Comparison of ENCODE assay signal across 8 cellular contexts in the genomic region with DNA sequence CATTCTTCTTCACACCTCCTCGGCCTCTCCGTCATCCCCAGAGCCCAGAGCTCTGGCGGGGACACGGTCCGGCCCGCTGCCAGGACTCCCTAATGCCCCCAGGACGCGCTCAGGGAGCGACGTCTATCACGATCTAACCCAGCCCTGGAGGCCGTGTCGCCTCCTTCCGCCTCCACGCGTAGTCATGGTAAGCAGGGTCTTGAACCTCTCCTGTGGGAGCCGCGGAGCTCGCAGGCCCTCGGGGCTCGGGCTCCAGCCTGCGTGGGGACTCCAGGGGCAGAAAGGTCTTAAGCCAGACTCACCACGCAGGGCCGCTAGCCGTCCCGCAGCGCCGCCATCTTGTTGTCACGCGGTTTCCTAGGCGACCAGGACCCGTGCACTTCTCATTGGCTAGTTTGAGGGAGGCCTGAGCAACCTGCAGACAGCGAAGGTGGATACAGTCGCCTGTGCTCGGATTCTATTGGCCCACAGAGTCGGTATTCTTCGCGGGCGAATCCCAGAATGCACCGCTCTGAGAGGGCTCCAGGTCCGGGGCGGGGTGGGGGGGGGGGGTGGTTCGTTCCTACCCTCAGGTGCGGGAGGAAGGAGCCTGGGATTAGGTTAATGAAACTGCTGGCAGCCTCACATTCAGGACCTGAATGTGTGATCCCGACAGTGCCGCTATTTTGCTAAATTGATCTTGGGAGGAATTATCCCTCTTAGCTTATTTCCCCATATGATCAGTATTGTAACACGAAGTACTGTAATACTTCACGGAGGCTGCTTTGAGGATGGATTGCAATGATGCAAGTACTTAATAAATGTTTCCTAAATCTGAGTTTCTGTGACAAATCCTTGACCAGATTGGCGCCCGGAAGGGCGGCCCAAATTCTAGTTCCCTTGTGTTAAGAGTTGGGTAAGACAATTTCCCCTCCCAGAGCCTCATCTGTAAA. TPM values are rescaled to one million over a fixed set of nuclear protein-coding genes. Genes with fewer than 3 reads are reported as not detected.
A peak's percentile ranks its signal among the peaks of the same experiment; 100 is the strongest.
DNase-seq lines count a peak whose midpoint lies in the region; ATAC-seq, FAIRE-seq and TF ChIP-seq lines count a peak whose summit lies in the region.

A gene with protein sequence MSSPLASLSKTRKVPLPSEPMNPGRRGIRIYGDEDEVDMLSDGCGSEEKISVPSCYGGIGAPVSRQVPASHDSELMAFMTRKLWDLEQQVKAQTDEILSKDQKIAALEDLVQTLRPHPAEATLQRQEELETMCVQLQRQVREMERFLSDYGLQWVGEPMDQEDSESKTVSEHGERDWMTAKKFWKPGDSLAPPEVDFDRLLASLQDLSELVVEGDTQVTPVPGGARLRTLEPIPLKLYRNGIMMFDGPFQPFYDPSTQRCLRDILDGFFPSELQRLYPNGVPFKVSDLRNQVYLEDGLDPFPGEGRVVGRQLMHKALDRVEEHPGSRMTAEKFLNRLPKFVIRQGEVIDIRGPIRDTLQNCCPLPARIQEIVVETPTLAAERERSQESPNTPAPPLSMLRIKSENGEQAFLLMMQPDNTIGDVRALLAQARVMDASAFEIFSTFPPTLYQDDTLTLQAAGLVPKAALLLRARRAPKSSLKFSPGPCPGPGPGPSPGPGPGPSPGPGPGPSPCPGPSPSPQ (minus strand): TSS at position 347 of the 932 bp plus-strand sequence. CDS start 3,753 bp downstream, outside the sequence.

- peak; percentile 36 for TF ChIP-seq POLR2A in GM19193 (IDR thresholded peaks at IDR 0.05; ENCODE audit: extremely low read depth, insufficient read depth, insufficient read length)

- H3K4me3 ChIP-seq in kidney (ENCODE audit: low read length in 2 of 2): peak within 1 kb of the TSS; percentile 82 to 87

- intact Hi-C loops in kidney (cut with DNase I): no loop called here

- no peak within 1 kb of the TSS for H3K27ac ChIP-seq in kidney (ENCODE audit: low read depth in 2 of 2, low read length in 2 of 2)

- no peak for FAIRE-seq in kidney (lab: Jason Lieb, UNC)

- peaks cover 5 to 7% of the 10 kb centered on the region in 2 donors for H3K4me1 ChIP-seq in kidney (ENCODE audit: control insufficient read depth in 1 of 2, insufficient read depth in 1 of 2, low read depth in 1 of 2, low read length in 2 of 2)

- no peaks in the 10 kb centered on the region for H3K9me3 ChIP-seq in kidney (ENCODE audit: control insufficient read depth in 1 of 2, low read length in 2 of 2)

- peak within 1 kb of the TSS; percentile 64 to 68 for H3K9ac ChIP-seq in kidney (ENCODE audit: low read length in 2 of 2)

- no peaks in the 10 kb centered on the region for H3K36me3 ChIP-seq in kidney (ENCODE audit: control insufficient read depth in 1 of 2, insufficient read depth in 2 of 2, low read length in 2 of 2)

- no peak for TF ChIP-seq CTCF in kidney (IDR thresholded peaks at IDR 0.05; ENCODE audit: borderline replicate concordance, extremely low read depth, insufficient read depth)

- peak; percentile 95 for DNase-seq in Ammon's horn (ENCODE audit: low spot score)
- DNase-seq in NCI-H460 (ENCODE audit: extremely low read depth, low read depth): peak; percentile 92
- peak; percentile 99 for DNase-seq in cerebellar cortex (ENCODE audit: low spot score)
- DNase-seq in kidney: peak; percentile 96
- DNase-seq in stimulated activated CD4-positive, alpha-beta T cell treated with anti-CD3 and anti-CD28 coated beads, Interleukin-15, amount 100 ng/mL, for 24 hours: peak; percentile 96

- ATAC-seq in HG03432 (IDR thresholded peaks at IDR 0.05; ENCODE audit: unreplicated experiment): peak; percentile 97
- peak; percentile 100 for ATAC-seq in activated CD4-positive, CD25-positive, alpha-beta regulatory T cell treated with anti-CD3 and anti-CD28 coated beads, Interleukin-2, amount 50 U/mL, for 24 hours

RNA-seq across cellular contexts. Expression of the gene that starts here (rescaled TPM):
- total RNA-seq in NCI-H460 (2014; rRNA removed; shearing (Covaris generic)): 3.9 and 4.2 TPM in 2 replicates
- polyA plus RNA-seq in NCI-H460 (2014; cell fraction: nucleus; rRNA removed): 33.3 and 34.1 TPM in 2 replicates
- 55.0 TPM for total RNA-seq in kidney
- polyA plus RNA-seq in kidney (ENCODE audit: insufficient read depth, low read depth, low replicate concordance): 30.2 TPM

Comparison
In these comparisons a context has a peak if more than half of its experiments do, and no peak if none do; other contexts are left out.
1. RNA of the gene that starts here (total RNA-seq): 55.0 TPM in kidney (single experiment); 3.9 to 4.2 TPM in NCI-H460; every median in the first group is over 10 times any median in the second.
2. Peak in every context shown above with its lines, with median percentiles within 50 percentile points of each other: DNase-seq.